ENCODE assay signal across 9 cellular contexts in genomic region chr4:2417196-2417764, GRCh38. TPM values are rescaled to one million over a fixed set of nuclear protein-coding genes. Genes with fewer than 3 reads are reported as not detected.
DNase-seq lines count a peak whose midpoint lies in the region; ATAC-seq and TF ChIP-seq lines count a peak whose summit lies in the region.
"Had no signal": no experiment of that assay in that cellular context is flagged by ENCODE, and none has a peak within 500 bp of the region (broad histone marks: within the 10 kb centered on the region; RNA-seq: fewer than 3 reads in every experiment).

No MANE protein-coding gene starts in this region.

- DNase-seq in GM03348 (ENCODE audit: low spot score) (peak; percentile 34), T-cell (peak in 7 of 34 experiments; percentile 9 to 26 (median 20)), epithelial cell of proximal tubule (ENCODE audit: low read depth) (no peak), posterior vena cava (ENCODE audit: low spot score) (peak; percentile 78), NCI-H2171 (lab: John Stamatoyannopoulos, UW) (no peak), NCI-H2029 treated with DMSO at 0.1 percent for 48 hours (lab: John Stamatoyannopoulos, UW) (no peak), DMS114 treated with DMSO at 0.1 percent for 48 hours (lab: John Stamatoyannopoulos, UW; ENCODE audit: unreplicated experiment) (no peak)

- H3K27ac Mint-ChIP-seq in T-cell, result no peak overlapping the region

- peak overlapping the region; percentile 68 for H3K4me3 ChIP-seq in epithelial cell of proximal tubule (ENCODE audit: low read depth, low read length)

- TF ChIP-seq CTCF in epithelial cell of proximal tubule (conservative IDR thresholded peaks at IDR 0.05; ENCODE audit: low read depth, low read length), result no peak

- H3K36me3 Mint-ChIP-seq in T-cell, result no peaks in the 10 kb centered on the region

- CTCF ChIA-PET in T-cell (lab: Charles Lee), result no interaction called here

- H3K4me3 Mint-ChIP-seq in T-cell, result peak overlapping the region; percentile 82 to 89 (median 83)

- ATAC-seq in T-cell (replicated peaks in 1 of 4), result no peak
- no peak for ATAC-seq in GM18861 (IDR thresholded peaks at IDR 0.05; ENCODE audit: unreplicated experiment)

- peaks cover 53 to 65% (median 61%) of the 10 kb centered on the region in 3 donors for H3K4me1 Mint-ChIP-seq in T-cell

- intact Hi-C loops in posterior vena cava (cut with DNase I), result loop anchor here in 1 of 2 donors (10.0 kb wide), 1 partner anchor 152 kb away; the partner anchor contains the start of gene MXD4

- H3K27me3 Mint-ChIP-seq in T-cell, result peaks cover 16 to 19% of the 10 kb centered on the region in 2 donors

- H3K9me3 Mint-ChIP-seq in T-cell, result no peaks in the 10 kb centered on the region

- POLR2A ChIA-PET in T-cell (lab: Charles Lee), result no interaction called here

RNA-seq across cellular contexts. Expression of gene ZFYVE28, which starts 1.2 kb away (rescaled TPM):
- 10 to 100 TPM; 33.4 to 56.2 (median 45.4) TPM for total RNA-seq in T-cell
- 0.58 and 1.8 TPM in 2 replicates for total RNA-seq in epithelial cell of proximal tubule
- total RNA-seq in posterior vena cava, result 1 to 10 TPM; 7.4 to 8.4 TPM

RNA-seq across cellular contexts. Expression of gene CFAP99, which starts 1.5 kb away (rescaled TPM):
- under 1 TPM in 3 of 5 donors, not detected in 2; 0.09 to 0.20 (median 0.13) TPM for total RNA-seq in T-cell
- not detected in 2 replicates for total RNA-seq in epithelial cell of proximal tubule
- not detected for total RNA-seq in posterior vena cava
- total RNA-seq: pulmonary artery endothelial cell had no signal

RNA-seq across cellular contexts. Expression of gene RNF4, which starts 51.6 kb away (rescaled TPM):
- total RNA-seq in T-cell (100 to 1,000 TPM in 4 of 5 donors, 10 to 100 TPM in 1; 89.2 to 107 (median 104) TPM), epithelial cell of proximal tubule (51.4 and 86.7 TPM in 2 replicates), posterior vena cava (10 to 100 TPM; 38.7 to 38.9 TPM)

Comparison
In these comparisons a context has a peak if more than half of its experiments do, and no peak if none do; other contexts are left out.
1. DNase-seq: peak in GM03348 (single experiment) and posterior vena cava (single experiment); none in epithelial cell of proximal tubule (single experiment), NCI-H2171 (single experiment), NCI-H2029 treated with DMSO at 0.1 percent for 48 hours (single experiment) and DMS114 treated with DMSO at 0.1 percent for 48 hours (single experiment).